18 cellular contexts compared by ENCODE assay signal in genomic region chr3:71393745-71394144, GRCh38.
A peak's percentile ranks its signal among the peaks of the same experiment; 100 is the strongest.
DNase-seq lines count a peak whose midpoint lies in the region; ATAC-seq and TF ChIP-seq lines count a peak whose summit lies in the region.
"Had no signal": no experiment of that assay in that cellular context is flagged by ENCODE, and none has a peak within 500 bp of the region (broad histone marks: within the 10 kb centered on the region; RNA-seq: fewer than 3 reads in every experiment).

No MANE protein-coding gene starts in this region.

- DNase-seq in CD14-positive monocyte (ENCODE audit: low spot score) (no peak), T-helper 17 cell (no peak), memory B cell (ENCODE audit: low spot score in 2 of 2) (no peak), NCI-H1436 treated with DMSO at 0.1 percent for 48 hours (lab: John Stamatoyannopoulos, UW) (no peak)
- no peak for DNase-seq in CD4-positive, alpha-beta T cell
- DNase-seq: DMS53, NCI-H1105 treated with DMSO at 0.1 percent for 48 hours, NCI-H187 treated with DMSO at 0.1 percent for 48 hours, NCI-H2171, NCI-H82, Peyer's patch, Right ventricle myocardium superior had no signal

- intact Hi-C loops in CD14-positive monocyte (cut with micrococcal nuclease) = loop anchor here (5.0 to 10.0 kb wide), 4 partner anchors 49 to 191 kb away; partner anchors contain the start of gene FOXP1 (in 2 of the 2)
- intact Hi-C loops in CD4-positive, alpha-beta T cell (cut with DNase I, micrococcal nuclease) = loop anchor here in 1 of 2 experiments (5.0 kb wide), 1 partner anchor 39 kb away; no protein-coding TSS in a partner anchor

- H3K4me1 Mint-ChIP-seq in CD14-positive monocyte = peaks cover 76% of the 10 kb centered on the region
- peaks cover 82% of the 10 kb centered on the region for H3K4me1 Mint-ChIP-seq in CD4-positive, alpha-beta T cell (ENCODE audit: low read depth)
- peaks cover 53% of the 10 kb centered on the region for H3K4me1 Mint-ChIP-seq in T-helper 17 cell
- peaks cover 40% of the 10 kb centered on the region for H3K4me1 Mint-ChIP-seq in memory B cell

- no peaks in the 10 kb centered on the region for H3K9me3 ChIP-seq in CD4-positive, alpha-beta T cell (ENCODE audit: control insufficient read depth, low read length)
- H3K9me3 ChIP-seq in T-helper 17 cell (ENCODE audit: control insufficient read depth, low read length, poor library complexity, severe bottlenecking) = no peaks in the 10 kb centered on the region
- H3K9me3 ChIP-seq: BLaER1, Peyer's patch had no signal

- H3K9me3 Mint-ChIP-seq in CD14-positive monocyte (no peaks in the 10 kb centered on the region), memory B cell (no peaks in the 10 kb centered on the region)
- no peaks in the 10 kb centered on the region for H3K9me3 Mint-ChIP-seq in CD4-positive, alpha-beta T cell

- no peak for ATAC-seq in CD4-positive, alpha-beta T cell (ENCODE audit: poor library complexity)
- ATAC-seq in T-helper 17 cell (no peak), memory B cell (ENCODE audit: low read depth) (no peak), GM19395 (IDR thresholded peaks at IDR 0.05; ENCODE audit: unreplicated experiment) (no peak), GM18873 (IDR thresholded peaks at IDR 0.05; ENCODE audit: low FRiP score, unreplicated experiment) (no peak)
- ATAC-seq: HCT116, SK-N-SH treated with all-trans-retinoic acid at 6 μM for 48 hours had no signal

- no peak overlapping the region for H3K4me3 Mint-ChIP-seq in CD14-positive monocyte
- H3K4me3 Mint-ChIP-seq in CD4-positive, alpha-beta T cell = no peak overlapping the region
- H3K4me3 Mint-ChIP-seq in T-helper 17 cell = no peak overlapping the region
- H3K4me3 Mint-ChIP-seq in memory B cell = no peak overlapping the region

- H3K27ac Mint-ChIP-seq in CD14-positive monocyte (peak overlapping the region in 6 of 7 donors; percentile 66 to 95 (median 86)), T-helper 17 cell (peak overlapping the region; percentile 75), memory B cell (peak overlapping the region; percentile 73)
- H3K27ac Mint-ChIP-seq in CD4-positive, alpha-beta T cell = peak overlapping the region; percentile 65

- POLR2A ChIA-PET in CD4-positive, alpha-beta T cell (lab: Charles Lee) = interaction anchor here (0.8 kb wide), 1 partner anchor 117 kb away, joined by 3 read pairs; no protein-coding TSS in a partner anchor

- no peak overlapping the region for H3K27ac ChIP-seq in CD4-positive, alpha-beta T cell (ENCODE audit: low read depth, low read length)
- H3K27ac ChIP-seq: BLaER1, KMS-11, Peyer's patch had no signal

- CTCF ChIA-PET in CD4-positive, alpha-beta T cell (lab: Charles Lee) = no interaction called here

- H3K27me3 Mint-ChIP-seq in CD14-positive monocyte (ENCODE audit: low read depth in 3 of 3) (peaks cover 0 to 2% (median 0%) of the 10 kb centered on the region in 3 donors), T-helper 17 cell (no peaks in the 10 kb centered on the region), memory B cell (no peaks in the 10 kb centered on the region)
- no peaks in the 10 kb centered on the region for H3K27me3 Mint-ChIP-seq in CD4-positive, alpha-beta T cell

- H3K36me3 Mint-ChIP-seq in CD14-positive monocyte (peaks cover 2 to 7% of the 10 kb centered on the region in 2 donors), T-helper 17 cell (ENCODE audit: low read depth) (peaks cover 5% of the 10 kb centered on the region), memory B cell (no peaks in the 10 kb centered on the region)
- peaks cover 19% of the 10 kb centered on the region for H3K36me3 Mint-ChIP-seq in CD4-positive, alpha-beta T cell (ENCODE audit: low read depth)

- TF ChIP-seq CTCF in CD14-positive monocyte (IDR thresholded peaks at IDR 0.05) = no peak
- no peak for TF ChIP-seq CTCF in CD4-positive, alpha-beta T cell (IDR thresholded peaks at IDR 0.05)

- H3K27me3 ChIP-seq in CD4-positive, alpha-beta T cell (ENCODE audit: control insufficient read depth, insufficient read depth, low read length) = no peaks in the 10 kb centered on the region
- H3K27me3 ChIP-seq: Peyer's patch had no signal
